Comparison of ENCODE assay signal across 8 cellular contexts in genomic region chr17:15944720-15945492, GRCh38. TPM values are rescaled to one million over a fixed set of nuclear protein-coding genes. Genes with fewer than 3 reads are reported as not detected.
DNase-seq lines count a peak whose midpoint lies in the region; ATAC-seq and TF ChIP-seq lines count a peak whose summit lies in the region.

Gene ADORA2B (plus strand): TSS chr17:15945130. CDS start chr17:15945249, 119 bp downstream.

- peak within 1 kb of the TSS; percentile 9 for H3K27ac Mint-ChIP-seq in activated naive CD4-positive, alpha-beta T cell treated with anti-CD3 and anti-CD28 coated beads, Interleukin-2, amount 50 U/mL, for 24 hours
- H3K27ac Mint-ChIP-seq in glutamatergic neuron (ENCODE audit: unreplicated experiment), result no peak within 1 kb of the TSS
- peak within 1 kb of the TSS; percentile 77 for H3K27ac Mint-ChIP-seq in osteocyte (ENCODE audit: unreplicated experiment)

- DNase-seq in RKO (ENCODE audit: low spot score) (peak; percentile 79), glutamatergic neuron (peak; percentile 82), osteocyte (ENCODE audit: extremely low spot score, unreplicated experiment) (peak; percentile 91), GDM1 (lab: John Stamatoyannopoulos, UW) (no peak)

- no peaks in the 10 kb centered on the region for H3K9me3 Mint-ChIP-seq in activated naive CD4-positive, alpha-beta T cell treated with anti-CD3 and anti-CD28 coated beads, Interleukin-2, amount 50 U/mL, for 24 hours
- H3K9me3 Mint-ChIP-seq in glutamatergic neuron (ENCODE audit: unreplicated experiment), result peaks cover 10% of the 10 kb centered on the region
- no peaks in the 10 kb centered on the region for H3K9me3 Mint-ChIP-seq in osteocyte (ENCODE audit: unreplicated experiment)

- H3K4me1 Mint-ChIP-seq in activated naive CD4-positive, alpha-beta T cell treated with anti-CD3 and anti-CD28 coated beads, Interleukin-2, amount 50 U/mL, for 24 hours, result peaks cover 21% of the 10 kb centered on the region
- H3K4me1 Mint-ChIP-seq in glutamatergic neuron (ENCODE audit: low read depth, unreplicated experiment) (no peaks in the 10 kb centered on the region), osteocyte (ENCODE audit: unreplicated experiment) (peaks cover 40% of the 10 kb centered on the region)

- H3K4me3 Mint-ChIP-seq in activated naive CD4-positive, alpha-beta T cell treated with anti-CD3 and anti-CD28 coated beads, Interleukin-2, amount 50 U/mL, for 24 hours, result peak within 1 kb of the TSS; percentile 84
- H3K4me3 Mint-ChIP-seq in glutamatergic neuron (ENCODE audit: unreplicated experiment) (peak within 1 kb of the TSS; percentile 89), osteocyte (ENCODE audit: unreplicated experiment) (peak within 1 kb of the TSS; percentile 76)

- peaks cover 3% of the 10 kb centered on the region for H3K36me3 Mint-ChIP-seq in activated naive CD4-positive, alpha-beta T cell treated with anti-CD3 and anti-CD28 coated beads, Interleukin-2, amount 50 U/mL, for 24 hours
- H3K36me3 Mint-ChIP-seq in glutamatergic neuron (ENCODE audit: unreplicated experiment) (peaks cover 2% of the 10 kb centered on the region), osteocyte (ENCODE audit: unreplicated experiment) (peaks cover 2% of the 10 kb centered on the region)

- ATAC-seq in HG03196 (IDR thresholded peaks at IDR 0.05; ENCODE audit: unreplicated experiment) (peak; percentile 50), GM21360 (IDR thresholded peaks at IDR 0.05; ENCODE audit: unreplicated experiment) (no peak)

- TF ChIP-seq CTCF in GM12874 (IDR thresholded peaks at IDR 0.05; ENCODE audit: insufficient read depth, low read depth, low read length) (peak; percentile 70), glutamatergic neuron (IDR thresholded peaks at IDR 0.05; ENCODE audit: partially characterized antibody, unreplicated experiment) (peak; percentile 57), osteocyte (IDR thresholded peaks at IDR 0.05) (peak; percentile 77)

- peaks cover 12% of the 10 kb centered on the region for H3K27me3 Mint-ChIP-seq in activated naive CD4-positive, alpha-beta T cell treated with anti-CD3 and anti-CD28 coated beads, Interleukin-2, amount 50 U/mL, for 24 hours
- peaks cover 15% of the 10 kb centered on the region for H3K27me3 Mint-ChIP-seq in glutamatergic neuron (ENCODE audit: unreplicated experiment)
- H3K27me3 Mint-ChIP-seq in osteocyte (ENCODE audit: unreplicated experiment), result no peaks in the 10 kb centered on the region

RNA-seq across cellular contexts. Expression of gene ADORA2B, which starts in this region (rescaled TPM):
- total RNA-seq in glutamatergic neuron (ENCODE audit: unreplicated experiment), result 0.32 TPM
- total RNA-seq in osteocyte, result 8.9 TPM in 2 replicates

Comparison
In these comparisons a context has a peak if more than half of its experiments do, and no peak if none do; other contexts are left out.
1. Peak in DNase-seq in glutamatergic neuron; RNA of the gene not detected or under 1 TPM.